ENCODE assay signal across 8 cellular contexts in the genomic region with DNA sequence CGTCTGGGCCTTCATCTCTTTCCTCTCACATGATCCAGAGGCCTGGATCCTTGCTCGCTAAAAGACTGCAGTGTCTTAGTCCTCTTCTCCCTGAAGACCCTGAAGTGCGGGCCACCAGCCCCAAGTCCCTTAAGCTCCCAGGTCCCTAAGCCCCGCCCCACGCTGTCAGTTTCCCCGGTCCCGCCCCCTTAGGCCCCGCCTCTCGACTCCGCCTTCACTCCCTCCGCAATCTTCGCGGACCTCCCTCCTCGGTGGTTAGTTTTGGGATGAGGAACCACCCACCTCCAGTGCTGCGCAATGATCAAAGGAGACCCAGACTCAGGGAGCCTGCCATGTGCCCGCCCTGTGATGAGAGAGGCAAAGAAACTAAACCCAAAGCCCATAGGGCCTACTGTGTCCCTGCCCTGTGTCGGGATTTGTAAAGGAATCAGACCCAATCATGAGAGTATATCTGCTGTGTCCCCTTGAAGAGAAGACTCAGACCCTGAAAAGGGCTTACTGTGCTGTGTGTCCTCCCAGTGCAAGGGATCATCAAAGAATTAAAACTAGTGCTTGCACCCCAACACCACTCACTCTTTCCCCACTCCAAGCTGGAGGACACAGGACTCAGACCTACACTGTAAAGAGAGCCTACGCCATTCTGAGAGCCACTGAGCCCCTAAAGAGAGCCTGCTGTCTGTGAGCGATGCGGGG. TPM values are rescaled to one million over a fixed set of nuclear protein-coding genes. Genes with fewer than 3 reads are reported as not detected.
DNase-seq lines count a peak whose midpoint lies in the region; ATAC-seq and TF ChIP-seq lines count a peak whose summit lies in the region.

No MANE protein-coding gene starts in this region.

- no peak overlapping the region for H3K4me3 ChIP-seq in lung

- no peaks in the 10 kb centered on the region for H3K36me3 ChIP-seq in lung (ENCODE audit: control insufficient read depth in 2 of 2, insufficient read depth in 2 of 2, low read length in 2 of 2)

- intact Hi-C loops in activated CD4-positive, alpha-beta T cell treated with anti-CD3 and anti-CD28 coated beads, Interleukin-2, amount 10 ng/mL, durations not matched to agents 24 days and 14 days (cut with micrococcal nuclease), result loop anchor here (1.0 to 2.0 kb wide), 4 partner anchors 17 to 99 kb away; no protein-coding TSS in a partner anchor

- WGBS in lung, 2 donors, result 18 to 21% methylated on average over 20 of the region's 20 CpGs

- peak overlapping the region; percentile 82 for H3K4me3 Mint-ChIP-seq in activated CD4-positive, alpha-beta T cell treated with anti-CD3 and anti-CD28 coated beads, Interleukin-2, amount 10 ng/mL, durations not matched to agents 24 days and 14 days

- H3K4me1 Mint-ChIP-seq in activated CD4-positive, alpha-beta T cell treated with anti-CD3 and anti-CD28 coated beads, Interleukin-2, amount 10 ng/mL, durations not matched to agents 24 days and 14 days, result peaks cover 41% of the 10 kb centered on the region

- H3K27me3 ChIP-seq in lung (ENCODE audit: control insufficient read depth, insufficient read depth), result no peaks in the 10 kb centered on the region

- peaks cover 5 to 15% of the 10 kb centered on the region in 2 donors for H3K4me1 ChIP-seq in lung (ENCODE audit: control insufficient read depth in 2 of 2, insufficient read depth in 2 of 2, low read length in 2 of 2)

- no peaks in the 10 kb centered on the region for H3K9me3 ChIP-seq in lung (ENCODE audit: control insufficient read depth in 2 of 2, insufficient read depth in 1 of 2, low read length in 1 of 2)

- peak overlapping the region; percentile 83 for H3K27ac Mint-ChIP-seq in activated CD4-positive, alpha-beta T cell treated with anti-CD3 and anti-CD28 coated beads, Interleukin-2, amount 10 ng/mL, durations not matched to agents 24 days and 14 days

- H3K27me3 Mint-ChIP-seq in activated CD4-positive, alpha-beta T cell treated with anti-CD3 and anti-CD28 coated beads, Interleukin-2, amount 10 ng/mL, durations not matched to agents 24 days and 14 days, result no peaks in the 10 kb centered on the region

- H3K27ac ChIP-seq in lung (ENCODE audit: low read depth in 1 of 2, low read length in 1 of 2), result peak overlapping the region; percentile 80 to 85

- in situ Hi-C loops in GM13977 (cut with MboI; ENCODE audit: low pct_unique_long_range_greater_than_20kb, low sequenced_read_pairs, unreplicated experiment), result no loop called here

- ATAC-seq in lung (ENCODE audit: insufficient read depth, low FRiP score), result no peak
- ATAC-seq in HG02981 (IDR thresholded peaks at IDR 0.05; ENCODE audit: unreplicated experiment), result no peak

- no peaks in the 10 kb centered on the region for H3K9me3 Mint-ChIP-seq in activated CD4-positive, alpha-beta T cell treated with anti-CD3 and anti-CD28 coated beads, Interleukin-2, amount 10 ng/mL, durations not matched to agents 24 days and 14 days

- TF ChIP-seq CTCF in GM13977 (IDR thresholded peaks at IDR 0.05; ENCODE audit: extremely low read depth, insufficient read depth, missing control alignments) (no peak), lung (IDR thresholded peaks at IDR 0.05; ENCODE audit: control extremely low read depth, extremely low read depth) (no peak)

- peak; percentile 65 for DNase-seq in GM13977 (ENCODE audit: low spot score)
- DNase-seq in NCI-H345 (lab: John Stamatoyannopoulos, UW), result peak; percentile 95
- DNase-seq in activated CD4-positive, alpha-beta T cell treated with anti-CD3 and anti-CD28 coated beads, Interleukin-2, amount 10 ng/mL, durations not matched to agents 24 days and 14 days, result peak; percentile 94
- DNase-seq in dermis blood vessel endothelial cell, result peak; percentile 51
- peak; percentile 80 for DNase-seq in lung (ENCODE audit: low spot score)
- peak; percentile 75 to 95 (median 77) for DNase-seq in stimulated activated CD4-positive, alpha-beta T cell treated with anti-CD3 and anti-CD28 coated beads, TNF-alpha, amount 100 ng/mL, for 48 hours (ENCODE audit: low read depth in 3 of 3)
- DNase-seq in H4 (ENCODE audit: low spot score), result no peak

- peaks cover 6% of the 10 kb centered on the region for H3K36me3 Mint-ChIP-seq in activated CD4-positive, alpha-beta T cell treated with anti-CD3 and anti-CD28 coated beads, Interleukin-2, amount 10 ng/mL, durations not matched to agents 24 days and 14 days (ENCODE audit: low read depth)

RNA-seq across cellular contexts. Expression of gene COX6B1, which starts 3.0 kb away (rescaled TPM):
- total RNA-seq in activated CD4-positive, alpha-beta T cell treated with anti-CD3 and anti-CD28 coated beads, Interleukin-2, amount 10 ng/mL, durations not matched to agents 24 days and 14 days, result 451 and 472 TPM in 2 replicates
- 236 and 493 TPM in 2 replicates for total RNA-seq in dermis blood vessel endothelial cell
- total RNA-seq in lung, result 100 to 1,000 TPM; 202 to 338 TPM
- polyA plus RNA-seq in lung, result 1,000 to 10,000 TPM in 1 of 2 donors, 100 to 1,000 TPM in 1; 679 to 1,407 TPM
- 1,937 and 2,103 TPM in 2 replicates for total RNA-seq in H4 (2014; rRNA removed; shearing (Covaris generic))

RNA-seq across cellular contexts. Expression of gene ETV2, which starts 3.6 kb away (rescaled TPM):
- total RNA-seq in activated CD4-positive, alpha-beta T cell treated with anti-CD3 and anti-CD28 coated beads, Interleukin-2, amount 10 ng/mL, durations not matched to agents 24 days and 14 days, result 0.93 and 1.1 TPM in 2 replicates
- total RNA-seq in dermis blood vessel endothelial cell, result 0.09 and 0.17 TPM in 2 replicates
- 1 to 10 TPM in 1 of 2 donors, under 1 TPM in 1; 0.31 to 1.0 TPM for total RNA-seq in lung
- polyA plus RNA-seq in lung, result 1 to 10 TPM; 1.2 to 2.5 TPM
- 2.8 and 4.9 TPM in 2 replicates for total RNA-seq in H4 (2014; rRNA removed; shearing (Covaris generic))

RNA-seq across cellular contexts. Expression of gene RBM42, which starts 16.3 kb away (rescaled TPM):
- 114 and 115 TPM in 2 replicates for total RNA-seq in activated CD4-positive, alpha-beta T cell treated with anti-CD3 and anti-CD28 coated beads, Interleukin-2, amount 10 ng/mL, durations not matched to agents 24 days and 14 days
- total RNA-seq in dermis blood vessel endothelial cell (45.4 and 47.6 TPM in 2 replicates), lung (10 to 100 TPM; 28.4 to 77.4 TPM)
- 10 to 100 TPM; 68.6 to 84.0 TPM for polyA plus RNA-seq in lung
- 135 and 156 TPM in 2 replicates for total RNA-seq in H4 (2014; rRNA removed; shearing (Covaris generic))

RNA-seq across cellular contexts. Expression of gene UPK1A, which starts 21.2 kb away (rescaled TPM):
- 0.77 and 0.92 TPM in 2 replicates for total RNA-seq in activated CD4-positive, alpha-beta T cell treated with anti-CD3 and anti-CD28 coated beads, Interleukin-2, amount 10 ng/mL, durations not matched to agents 24 days and 14 days
- total RNA-seq in dermis blood vessel endothelial cell, result 0.09 TPM in 1 of 2 replicates, not detected in the other
- not detected for total RNA-seq in lung
- polyA plus RNA-seq in lung, result under 1 TPM in 1 of 2 donors, not detected in 1; 0.03 TPM
- not detected in 2 replicates for total RNA-seq in H4 (2014; rRNA removed; shearing (Covaris generic))

RNA-seq across cellular contexts. Expression of gene HAUS5, which starts 32.6 kb away (rescaled TPM):
- total RNA-seq in activated CD4-positive, alpha-beta T cell treated with anti-CD3 and anti-CD28 coated beads, Interleukin-2, amount 10 ng/mL, durations not matched to agents 24 days and 14 days, result 45.8 TPM in 2 replicates
- total RNA-seq in dermis blood vessel endothelial cell (4.8 and 11.1 TPM in 2 replicates), lung (10 to 100 TPM; 13.9 to 15.8 TPM)
- polyA plus RNA-seq in lung, result 10 to 100 TPM in 1 of 2 donors, 1 to 10 TPM in 1; 6.0 to 16.5 TPM
- total RNA-seq in H4 (2014; rRNA removed; shearing (Covaris generic)), result 17.2 and 22.7 TPM in 2 replicates
